ENCODE assay signal across 14 cellular contexts in the genomic region with DNA sequence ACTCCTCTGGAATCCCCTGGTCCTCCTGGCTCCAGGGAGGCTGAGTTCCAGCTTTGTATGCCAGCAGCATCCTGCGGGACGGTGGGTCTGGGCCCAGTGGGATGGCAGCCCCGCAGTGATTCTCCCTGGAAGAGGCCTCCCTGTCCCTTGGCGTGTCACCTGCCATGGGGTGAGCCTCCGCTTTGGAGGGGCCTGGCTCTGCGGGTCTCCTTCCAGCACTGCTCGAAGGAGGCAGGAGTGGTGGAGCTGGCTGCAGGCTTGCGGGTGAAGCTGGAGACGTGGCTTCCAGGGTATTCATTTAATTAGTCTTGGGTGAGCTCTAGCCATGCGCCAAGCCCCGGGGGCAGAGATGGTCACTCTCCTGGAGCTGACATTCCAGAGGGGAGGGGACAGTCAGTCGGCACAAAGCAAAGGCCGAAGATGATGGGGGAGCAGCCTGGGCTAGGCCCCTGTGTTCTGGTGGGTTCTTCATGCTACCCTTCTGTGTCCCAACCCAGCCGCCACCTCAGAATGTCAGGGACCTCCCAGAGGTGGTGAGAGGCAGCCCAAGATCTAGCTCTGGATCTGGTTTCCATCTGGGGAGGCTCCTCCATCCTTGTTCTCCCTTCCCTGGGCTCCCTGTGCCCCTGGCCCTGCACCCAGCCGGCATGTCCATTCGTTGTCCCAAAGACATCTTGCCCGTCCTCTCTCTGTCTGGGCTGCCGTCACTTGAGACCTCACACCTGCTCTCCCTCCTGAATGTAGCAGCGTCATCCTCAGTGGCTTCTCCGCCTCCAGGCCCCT.
A peak's percentile ranks its signal among the peaks of the same experiment; 100 is the strongest.
DNase-seq lines count a peak whose midpoint lies in the region; ATAC-seq and TF ChIP-seq lines count a peak whose summit lies in the region.
"Had no signal": no experiment of that assay in that cellular context is flagged by ENCODE, and none has a peak within 500 bp of the region (broad histone marks: within the 10 kb centered on the region; RNA-seq: fewer than 3 reads in every experiment).

No MANE protein-coding gene starts in this region.

- WGBS in ovary, 3 donors = 86 to 89% (median 88%) methylated on average over 19 to 20 of the region's 20 CpGs

- H3K27ac Mint-ChIP-seq in osteocyte (ENCODE audit: unreplicated experiment) = no peak overlapping the region
- H3K27ac Mint-ChIP-seq: HFFc6 had no signal

- no peaks in the 10 kb centered on the region for H3K9me3 Mint-ChIP-seq in osteocyte (ENCODE audit: unreplicated experiment)

- no peaks in the 10 kb centered on the region for H3K27me3 Mint-ChIP-seq in osteocyte (ENCODE audit: unreplicated experiment)

- peaks cover 44% of the 10 kb centered on the region for H3K4me1 Mint-ChIP-seq in osteocyte (ENCODE audit: unreplicated experiment)

- no peak for TF ChIP-seq POLR2A in ovary (IDR thresholded peaks at IDR 0.05)

- intact Hi-C loops in Right ventricle myocardium inferior (cut with DNase I) (loop anchor here (10.0 kb wide), 1 partner anchor 1650 kb away; no protein-coding TSS in a partner anchor), cardiac septum (cut with DNase I) (no loop called here), ovary (cut with DNase I) (loop anchor here in 3 of 4 donors (5.0 to 10.0 kb wide), 3 partner anchors 1640 to 1700 kb away; no protein-coding TSS in a partner anchor)

- DNase-seq in Right ventricle myocardium inferior (ENCODE audit: missing footprints) = peak; percentile 25
- DNase-seq in cardiac septum (ENCODE audit: low spot score) = no peak
- peak; percentile 66 for DNase-seq in islet precursor cell
- peak in 3 of 5 donors; percentile 10 to 19 (median 14) for DNase-seq in ovary
- no peak for DNase-seq in DMS153 (lab: John Stamatoyannopoulos, UW)
- DNase-seq in WERI-Rb-1 = no peak
- DNase-seq in stimulated activated CD4-positive, alpha-beta T cell treated with anti-CD3 and anti-CD28 coated beads, Interleukin-2, amount 100 ng/mL, for 24 hours = no peak
- DNase-seq in osteocyte (ENCODE audit: extremely low spot score, unreplicated experiment) = no peak
- DNase-seq: 8988T, C1 segment of cervical spinal cord, HFFc6, NCI-H1048 had no signal

- H3K36me3 ChIP-seq in ovary = no peaks in the 10 kb centered on the region
- no peaks in the 10 kb centered on the region for H3K36me3 ChIP-seq in WERI-Rb-1

- TF ChIP-seq CTCF in ovary (IDR thresholded peaks at IDR 0.05) (no peak), WERI-Rb-1 (IDR thresholded peaks at IDR 0.05; ENCODE audit: low read depth, low read length) (no peak), osteocyte (IDR thresholded peaks at IDR 0.05) (no peak)

- H3K4me1 ChIP-seq in ovary (ENCODE audit: insufficient read depth) = peaks cover 5% of the 10 kb centered on the region

- TF ChIP-seq EP300 in ovary (IDR thresholded peaks at IDR 0.05) = no peak

- no peaks in the 10 kb centered on the region for H3K27me3 ChIP-seq in ovary
- no peaks in the 10 kb centered on the region for H3K27me3 ChIP-seq in WERI-Rb-1 (ENCODE audit: insufficient read depth, low read depth, severe bottlenecking)

- H3K27ac ChIP-seq in ovary (no peak overlapping the region), WERI-Rb-1 (no peak overlapping the region)
- H3K27ac ChIP-seq: RWPE1 had no signal

- no peak overlapping the region for H3K4me3 Mint-ChIP-seq in osteocyte (ENCODE audit: unreplicated experiment)
- H3K4me3 Mint-ChIP-seq: HFFc6 had no signal

- H3K4me3 ChIP-seq in ovary (no peak overlapping the region), WERI-Rb-1 (ENCODE audit: low read depth, low read length) (no peak overlapping the region)
- H3K4me3 ChIP-seq: GM12878 had no signal

- H3K9me3 ChIP-seq in ovary (no peaks in the 10 kb centered on the region), WERI-Rb-1 (ENCODE audit: severe bottlenecking) (no peaks in the 10 kb centered on the region)

- no peak for ATAC-seq in Right ventricle myocardium inferior
- ATAC-seq: GM12878 had no signal

- H3K36me3 Mint-ChIP-seq in osteocyte (ENCODE audit: unreplicated experiment) = no peaks in the 10 kb centered on the region

Comparison
In these comparisons a context has a peak if more than half of its experiments do, and no peak if none do; other contexts are left out.
1. DNase-seq: peak in Right ventricle myocardium inferior (single experiment), islet precursor cell (single experiment) and ovary (3 of 5); none in cardiac septum (single experiment), DMS153 (single experiment), WERI-Rb-1 (single experiment), stimulated activated CD4-positive, alpha-beta T cell treated with anti-CD3 and anti-CD28 coated beads, Interleukin-2, amount 100 ng/mL, for 24 hours (0 of 2) and osteocyte (single experiment).